18 cellular contexts compared by ENCODE assay signal in genomic region chr3:197407526-197407925, GRCh38.
"Had no signal": no experiment of that assay in that cellular context is flagged by ENCODE, and none has a peak within 500 bp of the region (broad histone marks: within the 10 kb centered on the region; RNA-seq: fewer than 3 reads in every experiment).

No MANE protein-coding gene starts in this region.

- H3K27ac ChIP-seq: esophagus squamous epithelium, gastroesophageal sphincter, left ventricle myocardium inferior, ovary, right lobe of liver, testis, tibial nerve had no signal

- H3K36me3 ChIP-seq: esophagus squamous epithelium, gastroesophageal sphincter, left ventricle myocardium inferior, ovary, right lobe of liver, tibial nerve had no signal

- H3K4me1 ChIP-seq: gastroesophageal sphincter, right lobe of liver, testis, tibial nerve had no signal

- H3K9me3 ChIP-seq: esophagus squamous epithelium, ovary, right lobe of liver, testis had no signal

- DNase-seq: esophagus squamous epithelium; foreskin fibroblast; glutamatergic neuron; immature natural killer cell; left ventricle myocardium inferior; mesenchymal stem cell; naive B cell; nucleus accumbens; ovary; right lobe of liver; stimulated activated CD4-positive, alpha-beta T cell treated with anti-CD3 and anti-CD28 coated beads, Interleukin-2, amount 100 ng/mL, for 24 hours; stimulated activated CD4-positive, alpha-beta T cell treated with anti-CD3 and anti-CD28 coated beads, Interleukin-4, amount 100 ng/mL, for 4 hours; stimulated activated naive B cell treated with anti-CD40 and anti-IgM and Interleukin-4, amounts not matched to agents 10 μg/mL and 1 μg/mL and 100 μg/mL, for 72 hours; stimulated activated naive CD8-positive, alpha-beta T cell treated with anti-CD3 and anti-CD28 coated beads, Interleukin-15, amount 100 ng/mL, for 72 hours; testis had no signal

- H3K4me3 ChIP-seq: esophagus squamous epithelium, gastroesophageal sphincter, left ventricle myocardium inferior, lung, ovary, right lobe of liver, testis, tibial nerve had no signal

- H3K27me3 ChIP-seq: esophagus squamous epithelium, ovary, right lobe of liver, testis, tibial nerve had no signal
